In genomic region chr2:165144315-165144714, GRCh38 we compare ENCODE assay signal across 15 cellular contexts. TPM values are rescaled to one million over a fixed set of nuclear protein-coding genes. Genes with fewer than 3 reads are reported as not detected.
A peak's percentile ranks its signal among the peaks of the same experiment; 100 is the strongest.
DNase-seq lines count a peak whose midpoint lies in the region; ATAC-seq and TF ChIP-seq lines count a peak whose summit lies in the region.
"Had no signal": no experiment of that assay in that cellular context is flagged by ENCODE, and none has a peak within 500 bp of the region (broad histone marks: within the 10 kb centered on the region; RNA-seq: fewer than 3 reads in every experiment).

No MANE protein-coding gene starts in this region.

- peaks cover 8% of the 10 kb centered on the region for H3K4me1 Mint-ChIP-seq in stimulated activated memory B cell treated with anti-CD40 and anti-IgM and Interleukin-4, amounts not matched to agents 10 μg/mL and 1 μg/mL and 100 μg/mL, for 72 hours

- peak; percentile 69 for ATAC-seq in HG02763 (IDR thresholded peaks at IDR 0.05; ENCODE audit: unreplicated experiment)
- peak; percentile 55 for ATAC-seq in stimulated activated memory B cell treated with anti-CD40 and anti-IgM and Interleukin-4, amounts not matched to agents 10 μg/mL and 1 μg/mL and 100 μg/mL, for 72 hours
- no peak for ATAC-seq in gastroesophageal sphincter

- no peaks in the 10 kb centered on the region for H3K27me3 ChIP-seq in gastroesophageal sphincter
- no peaks in the 10 kb centered on the region for H3K27me3 ChIP-seq in testis
- H3K27me3 ChIP-seq: spleen had no signal

- WGBS in gastroesophageal sphincter (ENCODE audit: low coverage in 1 of 2), 2 donors, result 90 to 100% methylated on average over 1 of the region's 1 CpG
- WGBS in testis, 2 donors, result 94 to 96% methylated on average over 1 of the region's 1 CpG

- no peak overlapping the region for H3K27ac ChIP-seq in gastroesophageal sphincter
- H3K27ac ChIP-seq in testis, result no peak overlapping the region
- H3K27ac ChIP-seq: spleen had no signal

- no peaks in the 10 kb centered on the region for H3K9me3 ChIP-seq in gastroesophageal sphincter
- H3K9me3 ChIP-seq in testis, result no peaks in the 10 kb centered on the region
- H3K9me3 ChIP-seq: spleen had no signal

- no peaks in the 10 kb centered on the region for H3K36me3 ChIP-seq in gastroesophageal sphincter
- no peaks in the 10 kb centered on the region for H3K36me3 ChIP-seq in testis (ENCODE audit: low read depth, missing control alignments)
- H3K36me3 ChIP-seq: spleen had no signal

- TF ChIP-seq CTCF in gastroesophageal sphincter (IDR thresholded peaks at IDR 0.05), result no peak
- TF ChIP-seq CTCF in testis (IDR thresholded peaks at IDR 0.05), result no peak

- peak; percentile 19 for DNase-seq in SKM-1 treated with dmso at 0.1 percent for 144 hours (lab: John Stamatoyannopoulos, UW; ENCODE audit: unreplicated experiment)
- DNase-seq in SKM-1 (lab: John Stamatoyannopoulos, UW; ENCODE audit: unreplicated experiment), result no peak
- peak; percentile 75 for DNase-seq in Jurkat, Clone E6-1 (ENCODE audit: low read depth, low spot score)
- no peak for DNase-seq in NCI-H2196 treated with DMSO at 0.1 percent for 48 hours (lab: John Stamatoyannopoulos, UW; ENCODE audit: unreplicated experiment)
- no peak for DNase-seq in testis
- DNase-seq: ACHN; activated T-cell treated with anti-CD3 and anti-CD28 coated beads, Interleukin-2, amount 50 U/mL, for 24 hours; EL; NCI-H2029; spleen; stimulated activated CD8-positive, alpha-beta memory T cell treated with anti-CD3 and anti-CD28 coated beads, Interleukin-4, amount 100 ng/mL, for 48 hours had no signal

- no peaks in the 10 kb centered on the region for H3K27me3 Mint-ChIP-seq in stimulated activated memory B cell treated with anti-CD40 and anti-IgM and Interleukin-4, amounts not matched to agents 10 μg/mL and 1 μg/mL and 100 μg/mL, for 72 hours
- H3K27me3 Mint-ChIP-seq: activated T-cell treated with anti-CD3 and anti-CD28 coated beads, Interleukin-2, amount 50 U/mL, for 24 hours; brain had no signal

- no peak overlapping the region for H3K4me3 Mint-ChIP-seq in stimulated activated memory B cell treated with anti-CD40 and anti-IgM and Interleukin-4, amounts not matched to agents 10 μg/mL and 1 μg/mL and 100 μg/mL, for 72 hours
- H3K4me3 Mint-ChIP-seq: activated T-cell treated with anti-CD3 and anti-CD28 coated beads, Interleukin-2, amount 50 U/mL, for 24 hours; brain had no signal

- no peak for TF ChIP-seq POLR2A in gastroesophageal sphincter (IDR thresholded peaks at IDR 0.05)
- no peak for TF ChIP-seq POLR2A in testis (IDR thresholded peaks at IDR 0.05)

- no peak overlapping the region for H3K27ac Mint-ChIP-seq in stimulated activated memory B cell treated with anti-CD40 and anti-IgM and Interleukin-4, amounts not matched to agents 10 μg/mL and 1 μg/mL and 100 μg/mL, for 72 hours
- H3K27ac Mint-ChIP-seq: activated T-cell treated with anti-CD3 and anti-CD28 coated beads, Interleukin-2, amount 50 U/mL, for 24 hours had no signal

- H3K4me1 ChIP-seq in gastroesophageal sphincter, result no peaks in the 10 kb centered on the region
- no peaks in the 10 kb centered on the region for H3K4me1 ChIP-seq in testis
- H3K4me1 ChIP-seq: spleen had no signal

- H3K4me3 ChIP-seq in Jurkat, Clone E6-1 (ENCODE audit: low read length), result no peak overlapping the region
- H3K4me3 ChIP-seq in gastroesophageal sphincter (no peak overlapping the region), testis (no peak overlapping the region)
- H3K4me3 ChIP-seq: spleen had no signal

- no peaks in the 10 kb centered on the region for H3K36me3 Mint-ChIP-seq in stimulated activated memory B cell treated with anti-CD40 and anti-IgM and Interleukin-4, amounts not matched to agents 10 μg/mL and 1 μg/mL and 100 μg/mL, for 72 hours

- H3K9me3 Mint-ChIP-seq in stimulated activated memory B cell treated with anti-CD40 and anti-IgM and Interleukin-4, amounts not matched to agents 10 μg/mL and 1 μg/mL and 100 μg/mL, for 72 hours, result no peaks in the 10 kb centered on the region
- H3K9me3 Mint-ChIP-seq: activated T-cell treated with anti-CD3 and anti-CD28 coated beads, Interleukin-2, amount 50 U/mL, for 24 hours; brain had no signal

- intact Hi-C loops in testis (cut with DNase I; ENCODE audit: low total_unique reads), result no loop called here

- TF ChIP-seq EP300 in gastroesophageal sphincter (IDR thresholded peaks at IDR 0.05), result no peak

RNA-seq across cellular contexts. Expression of gene SCN3A, which starts 59.5 kb away (rescaled TPM):
- polyA plus RNA-seq in Jurkat, Clone E6-1 (2012; ENCODE audit: insufficient read depth, insufficient read length), result 0.27 TPM
- 1 to 10 TPM in 3 of 4 donors, under 1 TPM in 1; 0.62 to 5.7 (median 1.4) TPM for total RNA-seq in gastroesophageal sphincter
- 1 to 10 TPM; 3.7 to 6.9 TPM for total RNA-seq in testis
- 6.3 TPM for polyA plus RNA-seq in testis (ENCODE audit: insufficient read depth, low read depth, low replicate concordance)

Comparison
In these comparisons a context has a peak if more than half of its experiments do, and no peak if none do; other contexts are left out.
1. DNase-seq: peak in SKM-1 treated with dmso at 0.1 percent for 144 hours (single experiment) and Jurkat, Clone E6-1 (single experiment); none in SKM-1 (single experiment), NCI-H2196 treated with DMSO at 0.1 percent for 48 hours (single experiment) and testis (single experiment).